23 cellular contexts compared by ENCODE assay signal in genomic region chr2:215205787-215206186, GRCh38.
"Had no signal": no experiment of that assay in that cellular context is flagged by ENCODE, and none has a peak within 500 bp of the region (broad histone marks: within the 10 kb centered on the region; RNA-seq: fewer than 3 reads in every experiment).

No MANE protein-coding gene starts in this region.

- ATAC-seq: effector memory CD8-positive, alpha-beta T cell; esophagus mucosa; gastrocnemius medialis; heart right ventricle; left cardiac atrium; left lung; left ventricle myocardium superior; lower lobe of right lung; mucosa of descending colon; naive thymus-derived CD8-positive, alpha-beta T cell had no signal

- DNase-seq: colonic mucosa; cortex of kidney; effector CD8-positive, alpha-beta T cell; effector memory CD8-positive, alpha-beta T cell; endodermal cell; erythroblast; esophagus squamous epithelium; foreskin melanocyte; gastrocnemius medialis; glutamatergic neuron; head of caudate nucleus; heart right ventricle; hippocampal formation; left cardiac atrium; left lung; left ventricle myocardium superior; lower lobe of right lung; mesenchymal stem cell; mucosa of descending colon; naive B cell; naive thymus-derived CD8-positive, alpha-beta T cell had no signal

- H3K27ac ChIP-seq: colonic mucosa, epithelial cell of prostate, esophagus squamous epithelium, gastrocnemius medialis, heart right ventricle, left lung, lower lobe of right lung had no signal

- H3K27me3 ChIP-seq: colonic mucosa, esophagus squamous epithelium, gastrocnemius medialis, heart right ventricle, left lung had no signal

- H3K4me1 ChIP-seq: colonic mucosa, esophagus squamous epithelium, gastrocnemius medialis, heart right ventricle, left lung, lower lobe of right lung had no signal
